Comparison of ENCODE assay signal across 15 cellular contexts in genomic region chr21:41695513-41695912, GRCh38.
DNase-seq lines count a peak whose midpoint lies in the region; TF ChIP-seq lines count a peak whose summit lies in the region.
"Had no signal": no experiment of that assay in that cellular context is flagged by ENCODE, and none has a peak within 500 bp of the region (broad histone marks: within the 10 kb centered on the region; RNA-seq: fewer than 3 reads in every experiment).

No MANE protein-coding gene starts in this region.

- no peak overlapping the region for H3K4me3 Mint-ChIP-seq in nephron progenitor cell
- H3K4me3 Mint-ChIP-seq: CD8-positive, alpha-beta memory T cell; T-helper 2 cell treated with Interferon-gamma antibody and Interleukin-4, amounts not matched to agents 5 μg/mL and 100 μg/mL, for 36 hours had no signal

- H3K36me3 Mint-ChIP-seq in nephron progenitor cell (ENCODE audit: low read depth): no peaks in the 10 kb centered on the region
- H3K36me3 Mint-ChIP-seq: CD8-positive, alpha-beta memory T cell had no signal

- TF ChIP-seq CTCF in nephron progenitor cell (IDR thresholded peaks at IDR 0.05): no peak

- peak; percentile 24 for DNase-seq in NCI-H146 (lab: John Stamatoyannopoulos, UW)
- DNase-seq in NCI-H146 treated with DMSO at 0.1 percent for 48 hours (lab: John Stamatoyannopoulos, UW; ENCODE audit: unreplicated experiment): no peak
- peak; percentile 70 for DNase-seq in DMS79 treated with DMSO at 0.1 percent for 48 hours (lab: John Stamatoyannopoulos, UW)
- DNase-seq in NCI-H69 (lab: John Stamatoyannopoulos, UW): peak; percentile 11
- peak; percentile 88 for DNase-seq in pons (ENCODE audit: low spot score)
- no peak for DNase-seq in NCI-H187 treated with DMSO at 0.1 percent for 48 hours (lab: John Stamatoyannopoulos, UW)
- no peak for DNase-seq in nephron progenitor cell
- no peak for DNase-seq in HUDEP-2 (lab: John Stamatoyannopoulos, UW; ENCODE audit: unreplicated experiment in 76 of 76)
- DNase-seq: CD8-positive, alpha-beta memory T cell; DMS 273 treated with DMSO at 0.1 percent for 48 hours; NCI-H1694 treated with DMSO at 0.1 percent for 48 hours; NCI-H2227 treated with DMSO at 0.1 percent for 48 hours; NCI-H774; PC-9 had no signal

- peaks cover 6% of the 10 kb centered on the region for H3K4me1 Mint-ChIP-seq in nephron progenitor cell
- H3K4me1 Mint-ChIP-seq: CD8-positive, alpha-beta memory T cell had no signal

- H3K9me3 Mint-ChIP-seq in nephron progenitor cell: peaks cover 6% of the 10 kb centered on the region
- H3K9me3 Mint-ChIP-seq: CD8-positive, alpha-beta memory T cell; T-helper 2 cell treated with Interferon-gamma antibody and Interleukin-4, amounts not matched to agents 5 μg/mL and 100 μg/mL, for 36 hours had no signal

- H3K27me3 Mint-ChIP-seq in nephron progenitor cell (ENCODE audit: low read depth, poor library complexity): peaks cover 34% of the 10 kb centered on the region

- H3K27ac Mint-ChIP-seq in nephron progenitor cell: no peak overlapping the region
- H3K27ac Mint-ChIP-seq: CD8-positive, alpha-beta memory T cell; T-helper 2 cell treated with Interferon-gamma antibody and Interleukin-4, amounts not matched to agents 5 μg/mL and 100 μg/mL, for 36 hours had no signal

Comparison
In these comparisons a context has a peak if more than half of its experiments do, and no peak if none do; other contexts are left out.
1. DNase-seq: peak in NCI-H146 (single experiment), DMS79 treated with DMSO at 0.1 percent for 48 hours (single experiment), NCI-H69 (single experiment) and pons (single experiment); none in NCI-H146 treated with DMSO at 0.1 percent for 48 hours (single experiment), NCI-H187 treated with DMSO at 0.1 percent for 48 hours (single experiment), nephron progenitor cell (single experiment) and HUDEP-2 (0 of 76).